In the genomic region with DNA sequence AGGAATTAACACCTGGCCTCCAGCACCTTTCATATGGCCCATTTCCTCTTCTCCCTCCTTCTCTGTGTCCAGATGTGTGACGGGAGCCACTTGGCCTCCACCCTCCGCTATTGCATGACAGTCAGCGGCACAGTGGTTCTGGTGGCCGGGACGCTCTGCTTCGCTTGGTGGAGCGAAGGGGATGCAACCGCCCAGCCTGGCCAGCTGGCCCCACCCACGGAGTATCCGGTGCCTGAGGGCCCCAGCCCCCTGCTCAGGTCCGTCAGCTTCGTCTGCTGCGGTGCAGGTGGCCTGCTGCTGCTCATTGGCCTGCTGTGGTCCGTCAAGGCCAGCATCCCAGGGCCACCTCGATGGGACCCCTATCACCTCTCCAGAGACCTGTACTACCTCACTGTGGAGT, we compare ENCODE assay signal across 21 cellular contexts. TPM values are rescaled to one million over a fixed set of nuclear protein-coding genes. Genes with fewer than 3 reads are reported as not detected.
A peak's percentile ranks its signal among the peaks of the same experiment; 100 is the strongest.
DNase-seq lines count a peak whose midpoint lies in the region; ATAC-seq, FAIRE-seq and TF ChIP-seq lines count a peak whose summit lies in the region.
"Had no signal": no experiment of that assay in that cellular context is flagged by ENCODE, and none has a peak within 500 bp of the region (broad histone marks: within the 10 kb centered on the region; RNA-seq: fewer than 3 reads in every experiment).

No MANE protein-coding gene starts in this region.

- no peak overlapping the region for H3K4ac ChIP-seq in neuronal stem cell (ENCODE audit: low read length)

- H3K4me3 ChIP-seq in kidney (ENCODE audit: low read length in 2 of 2): no peak overlapping the region
- H3K4me3 ChIP-seq in neuronal stem cell (ENCODE audit: low read length in 2 of 2): no peak overlapping the region
- H3K4me3 ChIP-seq: HAP-1 had no signal

- no peak overlapping the region for H3K14ac ChIP-seq in neuronal stem cell (ENCODE audit: low read length)

- H3K4me1 ChIP-seq in kidney (ENCODE audit: control insufficient read depth in 1 of 2, insufficient read depth in 1 of 2, low read depth in 1 of 2, low read length in 2 of 2) (peaks cover 0 to 4% of the 10 kb centered on the region in 2 donors), neuronal stem cell (ENCODE audit: control insufficient read depth in 2 of 2, insufficient read depth in 1 of 2, low read depth in 1 of 2, low read length in 2 of 2) (no peaks in the 10 kb centered on the region)
- H3K4me1 ChIP-seq: BE2C, Caco-2, HAP-1 had no signal

- no peak overlapping the region for H2BK5ac ChIP-seq in neuronal stem cell (ENCODE audit: low read length)

- no peak for DNase-seq in stimulated activated naive CD8-positive, alpha-beta T cell treated with anti-CD3 and anti-CD28 coated beads, Interleukin-15, amount 100 ng/mL, for 72 hours
- no peak for DNase-seq in stimulated activated naive CD8-positive, alpha-beta T cell treated with anti-CD3 and anti-CD28 coated beads, Interleukin-15, Interleukin-2, amounts not matched to agents 100 U/mL and 50 U/mL, for 24 hours
- peak; percentile 73 for DNase-seq in kidney
- DNase-seq in neuronal stem cell (ENCODE audit: low spot score): no peak
- no peak for DNase-seq in HuH-7.5 (ENCODE audit: low spot score)
- DNase-seq in NCI-H226: no peak
- DNase-seq in NCI-H2029 treated with DMSO at 0.1 percent for 48 hours (lab: John Stamatoyannopoulos, UW): no peak
- DNase-seq: ACHN; BE2C; C1 segment of cervical spinal cord; Caco-2; CD4-positive, CD25-positive, alpha-beta regulatory T cell; CD8-positive, alpha-beta memory T cell; GOT3; KBM-7 had no signal

- H2AFZ ChIP-seq in neuronal stem cell (ENCODE audit: low read length): no peak overlapping the region

- no peak overlapping the region for H2BK120ac ChIP-seq in neuronal stem cell (ENCODE audit: low read depth, low read length)

- no peak overlapping the region for H3K23ac ChIP-seq in neuronal stem cell (ENCODE audit: low read depth, low read length, poor library complexity)

- H3K4me2 ChIP-seq in neuronal stem cell (ENCODE audit: insufficient read depth, low read length, poor library complexity, severe bottlenecking): no peak overlapping the region

- H3K36me3 ChIP-seq in kidney (ENCODE audit: control insufficient read depth in 1 of 2, insufficient read depth in 2 of 2, low read length in 2 of 2) (no peaks in the 10 kb centered on the region), neuronal stem cell (replicated peaks in 1 of 2; ENCODE audit: control insufficient read depth in 2 of 2, insufficient read depth in 2 of 2, low read length in 2 of 2) (no peaks in the 10 kb centered on the region)
- H3K36me3 ChIP-seq: BE2C, HAP-1 had no signal

- H3K4me3 Mint-ChIP-seq in stimulated activated naive CD8-positive, alpha-beta T cell treated with anti-CD3 and anti-CD28 coated beads, Interleukin-15, amount 100 ng/mL, for 72 hours: no peak overlapping the region
- H3K4me3 Mint-ChIP-seq: CD4-positive, CD25-positive, alpha-beta regulatory T cell; CD8-positive, alpha-beta memory T cell; IgD-negative memory B cell had no signal

- H3K27ac Mint-ChIP-seq in stimulated activated naive CD8-positive, alpha-beta T cell treated with anti-CD3 and anti-CD28 coated beads, Interleukin-15, amount 100 ng/mL, for 72 hours: no peak overlapping the region
- H3K27ac Mint-ChIP-seq: CD4-positive, CD25-positive, alpha-beta regulatory T cell; CD8-positive, alpha-beta memory T cell; IgD-negative memory B cell had no signal

- H4K91ac ChIP-seq in neuronal stem cell (ENCODE audit: low read depth, low read length, poor library complexity): no peak overlapping the region

- H3K27me3 Mint-ChIP-seq in stimulated activated naive CD8-positive, alpha-beta T cell treated with anti-CD3 and anti-CD28 coated beads, Interleukin-15, amount 100 ng/mL, for 72 hours: peaks cover 44% of the 10 kb centered on the region

- no peaks in the 10 kb centered on the region for H3K9me3 ChIP-seq in kidney (ENCODE audit: control insufficient read depth in 1 of 2, low read length in 2 of 2)
- H3K9me3 ChIP-seq in neuronal stem cell (replicated peaks in 1 of 2; ENCODE audit: control insufficient read depth in 2 of 2, insufficient read depth in 1 of 2, low read depth in 1 of 2, low read length in 2 of 2): no peaks in the 10 kb centered on the region
- H3K9me3 ChIP-seq: BE2C, Caco-2, HAP-1 had no signal

- no peak overlapping the region for H2BK15ac ChIP-seq in neuronal stem cell (ENCODE audit: low read length)

- no CpG with 5 or more reads among the region's 15 CpGs for WGBS in neuronal stem cell (ENCODE audit: extremely low coverage in 2 of 2, insufficient read length in 2 of 2, insufficient replicate concordance in 1 of 2), 2 donors

- intact Hi-C loops in kidney (cut with DNase I): no loop called here

- H3K9me3 Mint-ChIP-seq in stimulated activated naive CD8-positive, alpha-beta T cell treated with anti-CD3 and anti-CD28 coated beads, Interleukin-15, amount 100 ng/mL, for 72 hours: no peaks in the 10 kb centered on the region
- H3K9me3 Mint-ChIP-seq: CD4-positive, CD25-positive, alpha-beta regulatory T cell; CD8-positive, alpha-beta memory T cell; IgD-negative memory B cell had no signal

- H3K4me1 Mint-ChIP-seq in stimulated activated naive CD8-positive, alpha-beta T cell treated with anti-CD3 and anti-CD28 coated beads, Interleukin-15, amount 100 ng/mL, for 72 hours: no peaks in the 10 kb centered on the region

- H3K27ac ChIP-seq in kidney (ENCODE audit: low read depth in 2 of 2, low read length in 2 of 2): no peak overlapping the region
- H3K27ac ChIP-seq in neuronal stem cell (replicated peaks; ENCODE audit: low read length): no peak overlapping the region

- no peak overlapping the region for H2BK12ac ChIP-seq in neuronal stem cell (ENCODE audit: low read length)

- H3K79me1 ChIP-seq in neuronal stem cell (ENCODE audit: low read depth, low read length): no peaks in the 10 kb centered on the region

- FAIRE-seq in kidney (lab: Jason Lieb, UNC): no peak
- FAIRE-seq: A204.1, D721Med, G401.6, GM12891 had no signal

- no peak for TF ChIP-seq CTCF in kidney (IDR thresholded peaks at IDR 0.05; ENCODE audit: borderline replicate concordance, extremely low read depth, insufficient read depth)

- H3K9ac ChIP-seq in kidney (ENCODE audit: low read length in 2 of 2): no peak overlapping the region
- no peak overlapping the region for H3K9ac ChIP-seq in neuronal stem cell (ENCODE audit: low read depth, low read length, poor library complexity)

- H2AK5ac ChIP-seq in neuronal stem cell (ENCODE audit: low read depth, low read length): peak overlapping the region; percentile 47

- H4K8ac ChIP-seq in neuronal stem cell (ENCODE audit: low read depth, low read length): no peak overlapping the region

- H3K27me3 ChIP-seq in neuronal stem cell (ENCODE audit: control insufficient read depth in 3 of 3, insufficient read depth in 3 of 3, low read depth in 1 of 3, low read length in 3 of 3): peaks cover 0 to 64% (median 9%) of the 10 kb centered on the region in 3 experiments
- H3K27me3 ChIP-seq: BE2C had no signal

- ATAC-seq in stimulated activated naive CD8-positive, alpha-beta T cell treated with anti-CD3 and anti-CD28 coated beads, Interleukin-15, amount 100 ng/mL, for 72 hours: peak; percentile 8
- ATAC-seq in stimulated activated naive CD8-positive, alpha-beta T cell treated with anti-CD3 and anti-CD28 coated beads, Interleukin-15, Interleukin-2, amounts not matched to agents 100 U/mL and 50 U/mL, for 24 hours: no peak

- H3K18ac ChIP-seq in neuronal stem cell (ENCODE audit: low read length): no peak overlapping the region

RNA-seq across cellular contexts. Expression of a gene that starts 5.6 kb away (rescaled TPM):
- 7.0 TPM for total RNA-seq in kidney
- polyA plus RNA-seq in kidney (ENCODE audit: insufficient read depth, low read depth, low replicate concordance): 42.7 TPM
- not detected for polyA plus RNA-seq in neuronal stem cell (2013, experiment 1 of 2)
- polyA plus RNA-seq in neuronal stem cell (2013, experiment 2 of 2): 0.04 TPM
- total RNA-seq: Caco-2; CD4-positive, CD25-positive, alpha-beta regulatory T cell; CD8-positive, alpha-beta memory T cell had no signal
- polyA plus RNA-seq: CD4-positive, CD25-positive, alpha-beta regulatory T cell; CD8-positive, alpha-beta memory T cell; IgD-negative memory B cell had no signal

RNA-seq across cellular contexts. Expression of a gene that starts 12.7 kb away (rescaled TPM):
- 1.4 TPM for total RNA-seq in kidney
- polyA plus RNA-seq in kidney (ENCODE audit: insufficient read depth, low read depth, low replicate concordance): 22.7 TPM
- not detected for polyA plus RNA-seq in neuronal stem cell (2013, experiment 1 of 2)
- 0.01 TPM for polyA plus RNA-seq in neuronal stem cell (2013, experiment 2 of 2)
- total RNA-seq: Caco-2; CD4-positive, CD25-positive, alpha-beta regulatory T cell; CD8-positive, alpha-beta memory T cell had no signal
- polyA plus RNA-seq: CD4-positive, CD25-positive, alpha-beta regulatory T cell; CD8-positive, alpha-beta memory T cell; IgD-negative memory B cell had no signal

RNA-seq across cellular contexts. Expression of a gene that starts 53.3 kb away (rescaled TPM):
- 0.28 TPM for total RNA-seq in kidney
- polyA plus RNA-seq in kidney (ENCODE audit: insufficient read depth, low read depth, low replicate concordance): 0.13 TPM
- polyA plus RNA-seq in neuronal stem cell (2013, experiment 1 of 2): 17.1 TPM
- 16.2 TPM for polyA plus RNA-seq in neuronal stem cell (2013, experiment 2 of 2)
- total RNA-seq: CD4-positive, CD25-positive, alpha-beta regulatory T cell; CD8-positive, alpha-beta memory T cell had no signal
- polyA plus RNA-seq: CD4-positive, CD25-positive, alpha-beta regulatory T cell; CD8-positive, alpha-beta memory T cell; IgD-negative memory B cell had no signal
